Comparison of ENCODE assay signal across 1 cellular context in the genomic region with DNA sequence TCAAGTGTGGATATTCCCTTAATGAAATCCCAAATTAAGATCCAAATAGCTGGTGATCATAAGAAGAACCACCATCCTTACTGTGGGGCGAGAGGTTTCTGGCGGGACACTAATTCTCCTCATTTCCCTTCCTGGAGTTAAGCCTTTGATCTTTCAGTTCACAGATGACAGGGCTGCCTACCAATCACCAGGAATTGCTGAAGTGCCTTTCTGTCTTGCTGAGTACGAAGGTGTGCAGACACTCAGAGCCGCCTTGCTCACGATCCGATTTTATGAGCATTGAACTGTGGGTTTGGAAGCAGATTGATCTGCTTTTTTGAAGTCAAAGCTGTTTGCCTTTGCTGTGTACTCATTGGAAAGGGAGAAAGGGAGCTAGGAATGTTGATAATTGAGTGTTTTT.
TF ChIP-seq lines count a peak whose summit lies in the region.

No MANE protein-coding gene starts in this region.

TF ChIP-seq in HepG2, 621 proteins besides CTCF, POLR2A, EP300 and RAD21 (continued from another document):
- TF ChIP-seq, protein P1, sequence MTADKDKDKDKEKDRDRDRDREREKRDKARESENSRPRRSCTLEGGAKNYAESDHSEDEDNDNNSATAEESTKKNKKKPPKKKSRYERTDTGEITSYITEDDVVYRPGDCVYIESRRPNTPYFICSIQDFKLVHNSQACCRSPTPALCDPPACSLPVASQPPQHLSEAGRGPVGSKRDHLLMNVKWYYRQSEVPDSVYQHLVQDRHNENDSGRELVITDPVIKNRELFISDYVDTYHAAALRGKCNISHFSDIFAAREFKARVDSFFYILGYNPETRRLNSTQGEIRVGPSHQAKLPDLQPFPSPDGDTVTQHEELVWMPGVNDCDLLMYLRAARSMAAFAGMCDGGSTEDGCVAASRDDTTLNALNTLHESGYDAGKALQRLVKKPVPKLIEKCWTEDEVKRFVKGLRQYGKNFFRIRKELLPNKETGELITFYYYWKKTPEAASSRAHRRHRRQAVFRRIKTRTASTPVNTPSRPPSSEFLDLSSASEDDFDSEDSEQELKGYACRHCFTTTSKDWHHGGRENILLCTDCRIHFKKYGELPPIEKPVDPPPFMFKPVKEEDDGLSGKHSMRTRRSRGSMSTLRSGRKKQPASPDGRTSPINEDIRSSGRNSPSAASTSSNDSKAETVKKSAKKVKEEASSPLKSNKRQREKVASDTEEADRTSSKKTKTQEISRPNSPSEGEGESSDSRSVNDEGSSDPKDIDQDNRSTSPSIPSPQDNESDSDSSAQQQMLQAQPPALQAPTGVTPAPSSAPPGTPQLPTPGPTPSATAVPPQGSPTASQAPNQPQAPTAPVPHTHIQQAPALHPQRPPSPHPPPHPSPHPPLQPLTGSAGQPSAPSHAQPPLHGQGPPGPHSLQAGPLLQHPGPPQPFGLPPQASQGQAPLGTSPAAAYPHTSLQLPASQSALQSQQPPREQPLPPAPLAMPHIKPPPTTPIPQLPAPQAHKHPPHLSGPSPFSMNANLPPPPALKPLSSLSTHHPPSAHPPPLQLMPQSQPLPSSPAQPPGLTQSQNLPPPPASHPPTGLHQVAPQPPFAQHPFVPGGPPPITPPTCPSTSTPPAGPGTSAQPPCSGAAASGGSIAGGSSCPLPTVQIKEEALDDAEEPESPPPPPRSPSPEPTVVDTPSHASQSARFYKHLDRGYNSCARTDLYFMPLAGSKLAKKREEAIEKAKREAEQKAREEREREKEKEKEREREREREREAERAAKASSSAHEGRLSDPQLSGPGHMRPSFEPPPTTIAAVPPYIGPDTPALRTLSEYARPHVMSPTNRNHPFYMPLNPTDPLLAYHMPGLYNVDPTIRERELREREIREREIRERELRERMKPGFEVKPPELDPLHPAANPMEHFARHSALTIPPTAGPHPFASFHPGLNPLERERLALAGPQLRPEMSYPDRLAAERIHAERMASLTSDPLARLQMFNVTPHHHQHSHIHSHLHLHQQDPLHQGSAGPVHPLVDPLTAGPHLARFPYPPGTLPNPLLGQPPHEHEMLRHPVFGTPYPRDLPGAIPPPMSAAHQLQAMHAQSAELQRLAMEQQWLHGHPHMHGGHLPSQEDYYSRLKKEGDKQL (CRISPR knock-in tag; IDR thresholded peaks at IDR 0.05; ENCODE audit: low read depth) = no peak
- TF ChIP-seq MIXL1 (CRISPR knock-in tag; IDR thresholded peaks at IDR 0.05) = no peak
- TF ChIP-seq, protein P2, sequence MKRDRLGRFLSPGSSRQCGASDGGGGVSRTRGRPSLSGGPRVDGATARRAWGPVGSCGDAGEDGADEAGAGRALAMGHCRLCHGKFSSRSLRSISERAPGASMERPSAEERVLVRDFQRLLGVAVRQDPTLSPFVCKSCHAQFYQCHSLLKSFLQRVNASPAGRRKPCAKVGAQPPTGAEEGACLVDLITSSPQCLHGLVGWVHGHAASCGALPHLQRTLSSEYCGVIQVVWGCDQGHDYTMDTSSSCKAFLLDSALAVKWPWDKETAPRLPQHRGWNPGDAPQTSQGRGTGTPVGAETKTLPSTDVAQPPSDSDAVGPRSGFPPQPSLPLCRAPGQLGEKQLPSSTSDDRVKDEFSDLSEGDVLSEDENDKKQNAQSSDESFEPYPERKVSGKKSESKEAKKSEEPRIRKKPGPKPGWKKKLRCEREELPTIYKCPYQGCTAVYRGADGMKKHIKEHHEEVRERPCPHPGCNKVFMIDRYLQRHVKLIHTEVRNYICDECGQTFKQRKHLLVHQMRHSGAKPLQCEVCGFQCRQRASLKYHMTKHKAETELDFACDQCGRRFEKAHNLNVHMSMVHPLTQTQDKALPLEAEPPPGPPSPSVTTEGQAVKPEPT (CRISPR knock-in tag; IDR thresholded peaks at IDR 0.05; ENCODE audit: low read depth) = no peak
- no peak for TF ChIP-seq ARNT2 (CRISPR knock-in tag; IDR thresholded peaks at IDR 0.05; ENCODE audit: low read depth)
- no peak for TF ChIP-seq XBP1 (CRISPR knock-in tag; IDR thresholded peaks at IDR 0.05)
- no peak for TF ChIP-seq WIZ (CRISPR knock-in tag; IDR thresholded peaks at IDR 0.05)
- 0 out of 2 replicates have a peak, but pooled peaks have one; percentile 24 for TF ChIP-seq MAFF (IDR thresholded peaks at IDR 0.05; ENCODE audit: low read depth, low read length)
- TF ChIP-seq HNRNPUL1 (IDR thresholded peaks at IDR 0.05; ENCODE audit: low read depth, low read length) = no peak
- TF ChIP-seq NFYB (CRISPR knock-in tag; IDR thresholded peaks at IDR 0.05) = peak; percentile 48; the same call in 1 of the 2 replicates
- TF ChIP-seq, protein P3, sequence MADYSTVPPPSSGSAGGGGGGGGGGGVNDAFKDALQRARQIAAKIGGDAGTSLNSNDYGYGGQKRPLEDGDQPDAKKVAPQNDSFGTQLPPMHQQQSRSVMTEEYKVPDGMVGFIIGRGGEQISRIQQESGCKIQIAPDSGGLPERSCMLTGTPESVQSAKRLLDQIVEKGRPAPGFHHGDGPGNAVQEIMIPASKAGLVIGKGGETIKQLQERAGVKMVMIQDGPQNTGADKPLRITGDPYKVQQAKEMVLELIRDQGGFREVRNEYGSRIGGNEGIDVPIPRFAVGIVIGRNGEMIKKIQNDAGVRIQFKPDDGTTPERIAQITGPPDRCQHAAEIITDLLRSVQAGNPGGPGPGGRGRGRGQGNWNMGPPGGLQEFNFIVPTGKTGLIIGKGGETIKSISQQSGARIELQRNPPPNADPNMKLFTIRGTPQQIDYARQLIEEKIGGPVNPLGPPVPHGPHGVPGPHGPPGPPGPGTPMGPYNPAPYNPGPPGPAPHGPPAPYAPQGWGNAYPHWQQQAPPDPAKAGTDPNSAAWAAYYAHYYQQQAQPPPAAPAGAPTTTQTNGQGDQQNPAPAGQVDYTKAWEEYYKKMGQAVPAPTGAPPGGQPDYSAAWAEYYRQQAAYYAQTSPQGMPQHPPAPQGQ (CRISPR knock-in tag; IDR thresholded peaks at IDR 0.05; ENCODE audit: borderline replicate concordance) = no peak
- no peak for TF ChIP-seq CBX5 (CRISPR knock-in tag; IDR thresholded peaks at IDR 0.05; ENCODE audit: borderline replicate concordance)
- TF ChIP-seq ELF3 (CRISPR knock-in tag; IDR thresholded peaks at IDR 0.05) = 0 out of 2 replicates have a peak, but pooled peaks have one; percentile 26
- TF ChIP-seq ZIK1 (CRISPR knock-in tag; IDR thresholded peaks at IDR 0.05; ENCODE audit: borderline replicate concordance, low read depth) = no peak
- 0 out of 2 replicates have a peak, but pooled peaks have one; percentile 16 for TF ChIP-seq ARID5B (CRISPR knock-in tag; IDR thresholded peaks at IDR 0.05)
- TF ChIP-seq BRF2 (CRISPR knock-in tag; IDR thresholded peaks at IDR 0.05) = no peak
- 0 out of 2 replicates have a peak, but pooled peaks have one; percentile 11 for TF ChIP-seq ZBTB7A (CRISPR knock-in tag; IDR thresholded peaks at IDR 0.05)
- no peak for TF ChIP-seq ZNF777 (CRISPR knock-in tag; IDR thresholded peaks at IDR 0.05)
- peak; percentile 58; the same call in 1 of the 2 replicates for TF ChIP-seq TCF7 (IDR thresholded peaks at IDR 0.05; ENCODE audit: low read depth)
- TF ChIP-seq TGIF2 (CRISPR knock-in tag; IDR thresholded peaks at IDR 0.05) = 0 out of 2 replicates have a peak, but pooled peaks have one; percentile 16
- TF ChIP-seq, protein P4, sequence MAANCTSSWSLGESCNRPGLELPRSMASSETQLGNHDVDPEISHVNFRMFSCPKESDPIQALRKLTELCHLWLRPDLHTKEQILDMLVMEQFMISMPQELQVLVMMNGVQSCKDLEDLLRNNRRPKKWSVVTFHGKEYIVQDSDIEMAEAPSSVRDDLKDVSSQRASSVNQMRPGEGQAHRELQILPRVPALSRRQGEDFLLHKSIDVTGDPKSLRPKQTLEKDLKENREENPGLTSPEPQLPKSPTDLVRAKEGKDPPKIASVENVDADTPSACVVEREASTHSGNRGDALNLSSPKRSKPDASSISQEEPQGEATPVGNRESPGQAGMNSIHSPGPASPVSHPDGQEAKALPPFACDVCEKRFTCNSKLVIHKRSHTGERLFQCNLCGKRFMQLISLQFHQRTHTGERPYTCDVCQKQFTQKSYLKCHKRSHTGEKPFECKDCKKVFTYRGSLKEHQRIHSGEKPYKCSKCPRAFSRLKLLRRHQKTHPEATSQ (CRISPR knock-in tag; IDR thresholded peaks at IDR 0.05; ENCODE audit: borderline replicate concordance) = no peak
- TF ChIP-seq TIGD3 (CRISPR knock-in tag; IDR thresholded peaks at IDR 0.05; ENCODE audit: borderline replicate concordance) = no peak
- peak; percentile 78 for TF ChIP-seq BCL6 (CRISPR knock-in tag; IDR thresholded peaks at IDR 0.05)
- TF ChIP-seq, protein P5, sequence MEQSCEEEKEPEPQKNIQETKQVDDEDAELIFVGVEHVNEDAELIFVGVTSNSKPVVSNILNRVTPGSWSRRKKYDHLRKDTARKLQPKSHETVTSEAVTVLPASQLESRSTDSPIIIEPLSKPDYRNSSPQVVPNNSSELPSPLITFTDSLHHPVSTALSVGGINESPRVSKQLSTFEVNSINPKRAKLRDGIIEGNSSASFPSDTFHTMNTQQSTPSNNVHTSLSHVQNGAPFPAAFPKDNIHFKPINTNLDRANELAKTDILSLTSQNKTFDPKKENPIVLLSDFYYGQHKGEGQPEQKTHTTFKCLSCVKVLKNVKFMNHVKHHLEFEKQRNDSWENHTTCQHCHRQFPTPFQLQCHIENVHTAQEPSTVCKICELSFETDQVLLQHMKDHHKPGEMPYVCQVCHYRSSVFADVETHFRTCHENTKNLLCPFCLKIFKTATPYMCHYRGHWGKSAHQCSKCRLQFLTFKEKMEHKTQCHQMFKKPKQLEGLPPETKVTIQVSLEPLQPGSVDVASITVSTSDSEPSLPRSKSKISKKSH (CRISPR knock-in tag; IDR thresholded peaks at IDR 0.05; ENCODE audit: borderline replicate concordance) = no peak
- TF ChIP-seq POLR2AphosphoS5 (IDR thresholded peaks at IDR 0.05; ENCODE audit: low read depth, low read length) = no peak
- TF ChIP-seq ZNF564 (CRISPR knock-in tag; IDR thresholded peaks at IDR 0.05) = no peak
- TF ChIP-seq ZNF180 (CRISPR knock-in tag; IDR thresholded peaks at IDR 0.05; ENCODE audit: borderline replicate concordance, low read depth) = no peak
- TF ChIP-seq STAG1 (CRISPR knock-in tag; IDR thresholded peaks at IDR 0.05) = 0 out of 2 replicates have a peak, but pooled peaks have one; percentile 2
- 0 out of 2 replicates have a peak, but pooled peaks have one; percentile 13 for TF ChIP-seq ZNF501 (CRISPR knock-in tag; IDR thresholded peaks at IDR 0.05)
- TF ChIP-seq ZNF766 (CRISPR knock-in tag; IDR thresholded peaks at IDR 0.05; ENCODE audit: borderline replicate concordance) = no peak
- no peak for TF ChIP-seq ZNF780A (CRISPR knock-in tag; IDR thresholded peaks at IDR 0.05)
- TF ChIP-seq ZMYM3 (CRISPR knock-in tag; IDR thresholded peaks at IDR 0.05) = no peak
- TF ChIP-seq ZGPAT (CRISPR knock-in tag; IDR thresholded peaks at IDR 0.05) = no peak
- no peak for TF ChIP-seq ZNF225 (CRISPR knock-in tag; IDR thresholded peaks at IDR 0.05)
TF ChIP-seq in HepG2: peak in this region for 11.
